ENCODE assay signal across 9 cellular contexts in genomic region chr1:28176492-28177470, GRCh38. TPM values are rescaled to one million over a fixed set of nuclear protein-coding genes. Genes with fewer than 3 reads are reported as not detected.
DNase-seq lines count a peak whose midpoint lies in the region; ATAC-seq and TF ChIP-seq lines count a peak whose summit lies in the region.
"Had no signal": no experiment of that assay in that cellular context is flagged by ENCODE, and none has a peak within 500 bp of the region (broad histone marks: within the 10 kb centered on the region; RNA-seq: fewer than 3 reads in every experiment).

PTAFR (minus strand) TSS chr1:28176690; CDS start chr1:28151021, 25,669 bp downstream.

- H3K4me3 ChIP-seq in HL-60 (replicated peaks; ENCODE audit: insufficient read depth, low read length) (peak within 1 kb of the TSS; percentile 67), colonic mucosa (no peak within 1 kb of the TSS), psoas muscle (peak within 1 kb of the TSS; percentile 36)

- TF ChIP-seq POLR2A in GM18526 (IDR thresholded peaks at IDR 0.05; ENCODE audit: extremely low read depth, insufficient read length), result peak; percentile 52

- H3K27ac ChIP-seq in HL-60 (replicated peaks), result peak within 1 kb of the TSS; percentile 68
- H3K27ac ChIP-seq in colonic mucosa, result peak within 1 kb of the TSS; percentile 40
- no peak within 1 kb of the TSS for H3K27ac ChIP-seq in psoas muscle

- no peak for ATAC-seq in psoas muscle
- no peak for ATAC-seq in GM21423 (IDR thresholded peaks at IDR 0.05; ENCODE audit: unreplicated experiment)
- no peak for ATAC-seq in HG02571 (IDR thresholded peaks at IDR 0.05; ENCODE audit: unreplicated experiment)

- WGBS in psoas muscle, 3 donors, result 59 to 66% (median 61%) methylated on average over 18 of the region's 18 CpGs

- H3K4me1 ChIP-seq in colonic mucosa, result peaks cover 14% of the 10 kb centered on the region
- H3K4me1 ChIP-seq in psoas muscle, result no peaks in the 10 kb centered on the region

- TF ChIP-seq CTCF in HL-60 (IDR thresholded peaks at IDR 0.05; ENCODE audit: insufficient read depth, low read length), result no peak
- no peak for TF ChIP-seq CTCF in colonic mucosa (IDR thresholded peaks at IDR 0.05)
- no peak for TF ChIP-seq CTCF in psoas muscle (IDR thresholded peaks at IDR 0.05)

- H3K9me3 ChIP-seq in colonic mucosa (no peaks in the 10 kb centered on the region), psoas muscle (no peaks in the 10 kb centered on the region)

- intact Hi-C loops in colonic mucosa (cut with DNase I) (no loop called here), psoas muscle (cut with DNase I) (no loop called here)

- H3K27me3 ChIP-seq in HL-60 (ENCODE audit: insufficient read depth, poor library complexity, severe bottlenecking) (no peaks in the 10 kb centered on the region), colonic mucosa (no peaks in the 10 kb centered on the region), psoas muscle (ENCODE audit: insufficient read depth in 3 of 3, low read length in 2 of 3) (peaks cover 0 to 2% (median 0%) of the 10 kb centered on the region in 3 donors)

- peak within 1 kb of the TSS; percentile 12 to 26 for H3K9ac ChIP-seq in colonic mucosa (ENCODE audit: low read depth in 2 of 2, low read length in 2 of 2)

- DNase-seq in HL-60 (ENCODE audit: low read depth in 1 of 2, low spot score in 1 of 2), result peak in 1 of 2 experiments; percentile 91
- DNase-seq in colonic mucosa, result no peak
- peak in 1 of 2 donors; percentile 50 for DNase-seq in psoas muscle
- no peak for DNase-seq in activated gamma-delta T cell (lab: John Stamatoyannopoulos, UW)
- no peak for DNase-seq in GOT3 (lab: John Stamatoyannopoulos, UW)
- DNase-seq: NCI-H187 had no signal

- H3K36me3 ChIP-seq in colonic mucosa (no peaks in the 10 kb centered on the region), psoas muscle (ENCODE audit: insufficient read depth in 1 of 2, low read depth in 1 of 2) (no peaks in the 10 kb centered on the region)

RNA-seq across cellular contexts. Expression of gene PTAFR, which starts in this region (rescaled TPM):
- 1 to 10 TPM; 2.2 to 3.9 TPM for total RNA-seq in colonic mucosa
- 1 to 10 TPM in 3 of 4 donors, under 1 TPM in 1; 0.92 to 1.4 (median 1.2) TPM for total RNA-seq in psoas muscle
- polyA plus RNA-seq in psoas muscle, result under 1 TPM; 0.31 to 0.90 (median 0.49) TPM
